10 cellular contexts compared by ENCODE assay signal in the genomic region with DNA sequence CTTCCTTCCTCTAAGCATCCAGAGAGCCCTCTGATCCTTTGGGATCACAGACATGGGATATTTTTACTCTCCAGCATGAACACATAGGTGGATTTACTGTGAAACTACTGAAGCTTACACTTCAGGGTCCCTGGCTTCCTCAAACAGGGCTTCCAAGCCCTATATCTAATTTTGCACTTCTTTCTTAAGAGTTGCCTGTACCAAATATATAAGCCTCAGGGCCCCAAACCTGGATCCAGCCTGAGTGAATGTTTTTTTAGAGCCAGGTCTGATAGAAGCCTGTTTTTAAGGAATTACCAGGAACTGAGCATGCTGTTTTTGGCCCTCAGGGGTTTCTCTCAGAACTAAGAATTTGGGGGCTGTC. TPM values are rescaled to one million over a fixed set of nuclear protein-coding genes. Genes with fewer than 3 reads are reported as not detected.
A peak's percentile ranks its signal among the peaks of the same experiment; 100 is the strongest.
DNase-seq lines count a peak whose midpoint lies in the region; ATAC-seq, FAIRE-seq and TF ChIP-seq lines count a peak whose summit lies in the region.
"Had no signal": no experiment of that assay in that cellular context is flagged by ENCODE, and none has a peak within 500 bp of the region (broad histone marks: within the 10 kb centered on the region; RNA-seq: fewer than 3 reads in every experiment).

No MANE protein-coding gene starts in this region.

- in situ Hi-C loops in IMR-90 (cut with MboI; ENCODE audit: low sequenced_read_pairs): no loop called here

- H3K4me1 Mint-ChIP-seq in nephron: peaks cover 22% of the 10 kb centered on the region

- H3K4me3 ChIP-seq in IMR-90 (ENCODE audit: insufficient read depth, low read depth, low read length) (no peak overlapping the region), H1 (ENCODE audit: extremely low read depth in 1 of 4, insufficient read depth in 2 of 4, low read depth in 3 of 4, low read length in 4 of 4) (peak overlapping the region in 3 of 4 experiments; percentile 11 to 41 (median 19); a peak in 4 of 8 replicates)

- H3K27me3 ChIP-seq in IMR-90 (ENCODE audit: control insufficient read depth, insufficient read depth, low read length) (no peaks in the 10 kb centered on the region), H1 (replicated peaks in 1 of 4; ENCODE audit: control insufficient read depth in 3 of 4, extremely low read depth in 1 of 4, insufficient read depth in 3 of 4, low read length in 3 of 4) (no peaks in the 10 kb centered on the region)
- H3K27me3 ChIP-seq: BE2C had no signal

- H3K4me2 ChIP-seq in IMR-90 (ENCODE audit: low read depth, low read length) (peak overlapping the region; percentile 25; the same call in 1 of the 2 replicates), H1 (ENCODE audit: insufficient read depth in 1 of 2, low read depth in 2 of 2, low read length in 2 of 2) (peak overlapping the region; percentile 48 to 61)

- peak overlapping the region; percentile 21 for H3K18ac ChIP-seq in IMR-90 (ENCODE audit: low read depth, low read length)
- peak overlapping the region; percentile 92 for H3K18ac ChIP-seq in H1 (ENCODE audit: extremely low read depth, low read length)

- no peaks in the 10 kb centered on the region for H3K9me3 Mint-ChIP-seq in nephron
- H3K9me3 Mint-ChIP-seq: activated T-helper 1 cell treated with anti-CD3 and anti-CD28 coated beads, Interleukin-12 subunit alpha, Interleukin-12 subunit beta, Interleukin-2, Interleukin-4 antibody, amounts not matched to agents 30 ng/mL and 10 ng/mL and 1 ng/mL, durations not matched to agents 14 hours and 24 hours and 36 hours had no signal

- POLR2A ChIA-PET in IMR-90 (lab: Charles Lee; ENCODE audit: unreplicated experiment): no interaction called here
- POLR2A ChIA-PET in H1 (lab: Charles Lee; ENCODE audit: partially characterized antibody): interaction anchor here (1.0 to 12.0 kb wide), 16 partner anchors 8 to 177 kb away, joined by 3 to 288 read pairs (median 7); partner anchors contain the start of genes KCMF1 and TCF7L1

- H3K27ac ChIP-seq in 22Rv1: peak overlapping the region; percentile 99
- peak overlapping the region; percentile 51 for H3K27ac ChIP-seq in IMR-90 (ENCODE audit: insufficient read depth, low read length)
- H3K27ac ChIP-seq in H1 (ENCODE audit: low read depth, low read length): peak overlapping the region; percentile 92

- H2AFZ ChIP-seq in IMR-90 (replicated peaks; ENCODE audit: low read length, poor library complexity) (no peak overlapping the region), H1 (ENCODE audit: low read length) (no peak overlapping the region)

- H3K36me3 ChIP-seq in IMR-90 (ENCODE audit: control insufficient read depth, insufficient read depth, low read length) (peaks cover 1% of the 10 kb centered on the region), H1 (ENCODE audit: control insufficient read depth in 2 of 4, insufficient read depth in 4 of 4, low read length in 3 of 4) (peaks cover 0 to 14% (median 4%) of the 10 kb centered on the region in 4 experiments; a peak in 3 of 8 replicates)
- H3K36me3 ChIP-seq: BE2C had no signal

- peak overlapping the region; percentile 10; the same call in 1 of the 3 replicates for H2BK15ac ChIP-seq in IMR-90 (ENCODE audit: low read depth, low read length)
- H2BK15ac ChIP-seq in H1 (ENCODE audit: low read length): 0 out of 2 replicates have a peak overlapping the region, but pooled peaks have one; percentile 73

- H3K4ac ChIP-seq in IMR-90 (ENCODE audit: low read depth, low read length) (peak overlapping the region; percentile 73), H1 (replicated peaks; ENCODE audit: insufficient read length, low read depth, low read length) (peak overlapping the region; percentile 97)

- peak overlapping the region; percentile 60 for H2BK20ac ChIP-seq in IMR-90 (ENCODE audit: low read depth, low read length)
- H2BK20ac ChIP-seq in H1 (ENCODE audit: low read length): peak overlapping the region; percentile 96

- peaks cover 22% of the 10 kb centered on the region for H3K9me1 ChIP-seq in IMR-90 (ENCODE audit: insufficient read depth, low read length)

- TF ChIP-seq EP300 in H1 (IDR thresholded peaks at IDR 0.05; ENCODE audit: borderline replicate concordance in 1 of 2, low read depth in 2 of 2, low read length in 2 of 2): no peak

- H2BK5ac ChIP-seq in IMR-90 (ENCODE audit: low read depth, low read length, poor library complexity, severe bottlenecking): peak overlapping the region; percentile 94
- H2BK5ac ChIP-seq in H1 (ENCODE audit: low read depth, low read length): peak overlapping the region; percentile 99

- H3K9ac ChIP-seq in IMR-90 (ENCODE audit: low read depth, low read length) (no peak overlapping the region), H1 (replicated peaks in 1 of 4; ENCODE audit: extremely low read depth in 1 of 4, low read depth in 3 of 4, low read length in 3 of 4) (peak overlapping the region in 3 of 4 experiments; percentile 52 to 92 (median 56); a peak in 6 of 7 replicates)

- H3K56ac ChIP-seq in IMR-90 (ENCODE audit: extremely low read depth, insufficient read depth, low read length): peak overlapping the region; percentile 45; the same call in 1 of the 2 replicates
- H3K56ac ChIP-seq in H1 (replicated peaks; ENCODE audit: insufficient read length, low read depth, low read length): peak overlapping the region; percentile 36

- peaks cover 3% of the 10 kb centered on the region; the same call in 1 of the 2 replicates for H3K23me2 ChIP-seq in H1 (ENCODE audit: low read depth, low read length)

- H2AK5ac ChIP-seq in IMR-90 (ENCODE audit: low read depth, low read length) (peak overlapping the region; percentile 85), H1 (ENCODE audit: low read depth, low read length) (peak overlapping the region; percentile 97; the same call in 1 of the 2 replicates)

- H3K27me3 Mint-ChIP-seq in nephron (ENCODE audit: low read depth): peaks cover 13% of the 10 kb centered on the region

- H4K8ac ChIP-seq in IMR-90 (ENCODE audit: low read depth in 2 of 2, low read length in 2 of 2) (peak overlapping the region; percentile 27 to 29; a peak in 3 of 4 replicates), H1 (ENCODE audit: extremely low read depth, insufficient read depth, low read length) (no peak overlapping the region)

- ATAC-seq in IMR-90 (ENCODE audit: low read depth): no peak

- H4K5ac ChIP-seq in IMR-90 (ENCODE audit: low read depth, low read length): peak overlapping the region; percentile 7; the same call in 1 of the 2 replicates
- H4K5ac ChIP-seq in H1 (ENCODE audit: insufficient read length, low read depth, low read length): peak overlapping the region; percentile 22

- H2BK12ac ChIP-seq in H1 (ENCODE audit: low read depth, low read length): peak overlapping the region; percentile 99; the same call in 1 of the 2 replicates

- DNase-seq in IMR-90 (no peak), H1 (ENCODE audit: low read depth in 1 of 2, low spot score in 2 of 2) (no peak), NCI-H2227 (lab: John Stamatoyannopoulos, UW; ENCODE audit: unreplicated experiment) (no peak), 8988T (no peak), hypothalamus (lab: John Stamatoyannopoulos, UW) (no peak)
- DNase-seq in activated CD4-positive, alpha-beta T cell treated with anti-CD3 and anti-CD28 coated beads for 48 hours: no peak

- TF ChIP-seq RAD21 in IMR-90 (IDR thresholded peaks at IDR 0.05; ENCODE audit: low read length) (no peak), H1 (IDR thresholded peaks at IDR 0.05 in 1 of 2, conservative IDR thresholded peaks at IDR 0.05 in 1 of 2; ENCODE audit: low read depth in 2 of 2, low read length in 2 of 2) (no peak)

- H2AK9ac ChIP-seq in IMR-90 (replicated peaks; ENCODE audit: low read depth, low read length, poor library complexity): no peak overlapping the region

- H3K4me1 ChIP-seq in IMR-90 (ENCODE audit: control insufficient read depth, insufficient read depth, low read length): peaks cover 16% of the 10 kb centered on the region
- H3K4me1 ChIP-seq in H1 (replicated peaks in 1 of 4; ENCODE audit: control insufficient read depth in 3 of 4, insufficient read depth in 4 of 4, low read length in 3 of 4): peaks cover 11 to 37% (median 33%) of the 10 kb centered on the region in 4 experiments
- H3K4me1 ChIP-seq: BE2C had no signal

- H3K23ac ChIP-seq in IMR-90 (ENCODE audit: low read depth, low read length): peak overlapping the region; percentile 9; the same call in 1 of the 2 replicates
- H3K23ac ChIP-seq in H1 (ENCODE audit: insufficient read length): no peak overlapping the region

- no peak for TF ChIP-seq POLR2A in IMR-90 (IDR thresholded peaks at IDR 0.05; ENCODE audit: low read depth, low read length)
- no peak; a peak in 1 of 3 replicates for TF ChIP-seq POLR2A in H1 (IDR thresholded peaks at IDR 0.05; ENCODE audit: control extremely low read depth in 1 of 2, low read depth in 2 of 2, low read length in 2 of 2)

- dilution Hi-C loops in IMR-90 (cut with HindIII; ENCODE audit: low sequenced_read_pairs, unreplicated experiment): no loop called here

- H3K79me1 ChIP-seq in IMR-90 (ENCODE audit: low read depth in 1 of 2, low read length in 2 of 2): peaks cover 11 to 46% of the 10 kb centered on the region in 2 experiments
- no peaks in the 10 kb centered on the region for H3K79me1 ChIP-seq in H1 (ENCODE audit: low read depth, low read length)

- peaks cover 4% of the 10 kb centered on the region for H3K36me3 Mint-ChIP-seq in nephron (ENCODE audit: low read depth)

- H4K91ac ChIP-seq in IMR-90 (ENCODE audit: insufficient read depth, low read depth, low read length) (peak overlapping the region; percentile 78), H1 (replicated peaks; ENCODE audit: insufficient read length, low read length) (peak overlapping the region; percentile 98)

- H2BK120ac ChIP-seq in IMR-90 (ENCODE audit: low read depth, low read length): peak overlapping the region; percentile 76
- H2BK120ac ChIP-seq in H1 (replicated peaks; ENCODE audit: low read depth, low read length): peak overlapping the region; percentile 96

- H3K79me2 ChIP-seq in H1 (ENCODE audit: control insufficient read depth in 1 of 2, insufficient read depth in 2 of 2, low read length in 2 of 2): peaks cover 0 to 6% of the 10 kb centered on the region in 2 experiments; a peak in 1 of 4 replicates

- H4K20me1 ChIP-seq in IMR-90 (ENCODE audit: insufficient read depth, low read length) (peaks cover 13% of the 10 kb centered on the region; the same call in 1 of the 2 replicates), H1 (replicated peaks in 1 of 2; ENCODE audit: control insufficient read depth in 1 of 2, insufficient read depth in 2 of 2, low read length in 2 of 2) (no peaks in the 10 kb centered on the region)

- no peaks in the 10 kb centered on the region for H3K9me3 ChIP-seq in IMR-90 (ENCODE audit: control insufficient read depth, insufficient read depth, low read length)
- H3K9me3 ChIP-seq in H1 (ENCODE audit: insufficient read depth in 2 of 2, low read depth in 1 of 2, low read length in 1 of 2): no peaks in the 10 kb centered on the region
- H3K9me3 ChIP-seq: BE2C had no signal

- no peak for FAIRE-seq in H1 (lab: Jason Lieb, UNC)

- CTCF ChIA-PET in IMR-90 (lab: Yijun Ruan, JAX): interaction anchor here (1.0 to 1.4 kb wide), 2 partner anchors 32 kb away, joined by 3 to 4 read pairs; no protein-coding TSS in a partner anchor
- CTCF ChIA-PET in H1 (lab: Charles Lee; ENCODE audit: partially characterized antibody): interaction anchor here (1.5 to 7.9 kb wide), 5 partner anchors 11 to 109 kb away, joined by 3 to 46 read pairs (median 7); no protein-coding TSS in a partner anchor

- H3K27ac Mint-ChIP-seq in nephron: peak overlapping the region; percentile 82 to 93 (median 90)
- H3K27ac Mint-ChIP-seq: activated T-helper 1 cell treated with anti-CD3 and anti-CD28 coated beads, Interleukin-12 subunit alpha, Interleukin-12 subunit beta, Interleukin-2, Interleukin-4 antibody, amounts not matched to agents 30 ng/mL and 10 ng/mL and 1 ng/mL, durations not matched to agents 14 hours and 24 hours and 36 hours had no signal

- no TSS peak for BruUV-seq in IMR-90 (replicated peaks; lab: Mats Ljungman, UMichigan)

- no peak for TF ChIP-seq CTCF in 22Rv1 (IDR thresholded peaks at IDR 0.05)
- TF ChIP-seq CTCF in IMR-90 (conservative IDR thresholded peaks at IDR 0.05; ENCODE audit: low read depth, low read length): no peak
- TF ChIP-seq CTCF in H1 (IDR thresholded peaks at IDR 0.05; ENCODE audit: control extremely low read depth in 1 of 3, insufficient read depth in 1 of 3, low read depth in 1 of 3, low read length in 3 of 3): no peak
- no peak for TF ChIP-seq CTCF in nephron (IDR thresholded peaks at IDR 0.05; ENCODE audit: unreplicated experiment in 3 of 3)

- H3K14ac ChIP-seq in IMR-90 (replicated peaks; ENCODE audit: low read depth, low read length): peak overlapping the region; percentile 50
- H3K14ac ChIP-seq in H1 (ENCODE audit: insufficient read length): no peak overlapping the region

- H3K4me3 Mint-ChIP-seq in nephron: no peak overlapping the region
- H3K4me3 Mint-ChIP-seq: activated T-helper 1 cell treated with anti-CD3 and anti-CD28 coated beads, Interleukin-12 subunit alpha, Interleukin-12 subunit beta, Interleukin-2, Interleukin-4 antibody, amounts not matched to agents 30 ng/mL and 10 ng/mL and 1 ng/mL, durations not matched to agents 14 hours and 24 hours and 36 hours had no signal

- intact Hi-C loops in IMR-90 (cut with micrococcal nuclease): no loop called here

RNA-seq across cellular contexts. Expression of gene KCMF1, which starts 13.2 kb away (rescaled TPM):
- 108 and 118 TPM in 2 replicates for total RNA-seq in IMR-90 (2012; rRNA removed)
- polyA plus RNA-seq in IMR-90 (2012; rRNA removed) (49.6 and 49.9 TPM in 2 replicates), H1 (2011; rRNA removed) (55.8 and 86.9 TPM in 2 replicates)
- 7.8 and 8.4 TPM in 2 replicates for polyA plus RNA-seq in IMR-90 (2012; cell fraction: cytosol; rRNA removed)
- 5.9 and 39.0 TPM in 2 replicates for polyA plus RNA-seq in IMR-90 (2012; cell fraction: nucleus; rRNA removed; ENCODE audit: low replicate concordance)
- total RNA-seq in H1 (2021; fragmentation: NEBNext Ultra II Directional; extraction: Animal tissue kit (Norgen Biotek cat#: 25700)): 149 and 152 TPM in 2 replicates
- 97.8 TPM for polyA plus RNA-seq in H1 (2011; cell fraction: cytosol; rRNA removed)
- 33.5 TPM for polyA plus RNA-seq in H1 (2011; cell fraction: nucleus; rRNA removed)
- 81.0 to 111 TPM (median 94.5 TPM) in 4 replicates for polyA plus RNA-seq in H1 (2012, experiment 1 of 2)
- polyA plus RNA-seq in H1 (2012, experiment 2 of 2): 41.2 TPM
- polyA plus RNA-seq in H1 (2013, experiment 1 of 2): 43.4 TPM
- polyA plus RNA-seq in H1 (2013, experiment 2 of 2): 45.1 TPM
- 140 and 147 TPM in 2 replicates for polyA minus RNA-seq in H1 (2011; rRNA and poly(A)+ RNA removed)
- polyA minus RNA-seq in H1 (2011; cell fraction: cytosol; rRNA and poly(A)+ RNA removed): 58.9 TPM
- polyA minus RNA-seq in H1 (2011; cell fraction: nucleus; rRNA and poly(A)+ RNA removed): 50.0 TPM

RNA-seq across cellular contexts. Expression of gene TMSB10, which starts 52.3 kb away (rescaled TPM):
- 842 and 3,620 TPM in 2 replicates for total RNA-seq in IMR-90 (2012; rRNA removed)
- polyA plus RNA-seq in IMR-90 (2012; rRNA removed) (5,527 and 7,531 TPM in 2 replicates), H1 (2011; rRNA removed) (593 and 852 TPM in 2 replicates)
- 7,585 and 16,787 TPM in 2 replicates for polyA plus RNA-seq in IMR-90 (2012; cell fraction: cytosol; rRNA removed)
- 1,357 and 2,658 TPM in 2 replicates for polyA plus RNA-seq in IMR-90 (2012; cell fraction: nucleus; rRNA removed; ENCODE audit: low replicate concordance)
- 1,075 and 1,095 TPM in 2 replicates for total RNA-seq in H1 (2021; fragmentation: NEBNext Ultra II Directional; extraction: Animal tissue kit (Norgen Biotek cat#: 25700))
- polyA plus RNA-seq in H1 (2011; cell fraction: cytosol; rRNA removed): 1,307 TPM
- polyA plus RNA-seq in H1 (2011; cell fraction: nucleus; rRNA removed): 850 TPM
- polyA plus RNA-seq in H1 (2012, experiment 1 of 2): 1,219 to 1,602 TPM (median 1,382 TPM) in 4 replicates
- polyA plus RNA-seq in H1 (2012, experiment 2 of 2): 5,019 TPM
- 1,059 TPM for polyA plus RNA-seq in H1 (2013, experiment 1 of 2)
- polyA plus RNA-seq in H1 (2013, experiment 2 of 2): 1,056 TPM
- polyA minus RNA-seq in H1 (2011; rRNA and poly(A)+ RNA removed): 80.7 and 118 TPM in 2 replicates
- 145 TPM for polyA minus RNA-seq in H1 (2011; cell fraction: cytosol; rRNA and poly(A)+ RNA removed)
- 80.6 TPM for polyA minus RNA-seq in H1 (2011; cell fraction: nucleus; rRNA and poly(A)+ RNA removed)
